Comparison of ENCODE assay signal across 14 cellular contexts in the genomic region with DNA sequence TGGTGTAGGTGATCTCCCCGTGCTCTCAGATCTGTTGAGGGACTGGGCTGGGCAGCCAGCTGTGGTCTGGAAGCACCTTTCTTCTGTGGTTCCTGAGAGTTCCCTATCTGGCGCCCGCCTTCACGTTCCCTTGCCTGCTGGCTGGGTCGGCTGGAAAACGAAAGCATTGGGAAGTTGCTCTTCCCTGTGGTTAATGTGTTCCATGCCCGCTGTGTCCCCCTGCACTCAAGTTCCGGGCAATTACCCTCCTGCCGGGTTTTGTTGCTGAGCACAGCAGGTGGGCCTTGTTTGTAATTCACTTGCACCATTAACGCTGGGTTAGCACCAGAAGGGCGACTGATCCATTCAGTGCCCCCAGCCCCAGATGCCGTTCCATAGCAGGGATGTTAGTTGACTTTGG.
DNase-seq lines count a peak whose midpoint lies in the region; ATAC-seq and TF ChIP-seq lines count a peak whose summit lies in the region.
"Had no signal": no experiment of that assay in that cellular context is flagged by ENCODE, and none has a peak within 500 bp of the region (broad histone marks: within the 10 kb centered on the region; RNA-seq: fewer than 3 reads in every experiment).

No MANE protein-coding gene starts in this region.

- no peak overlapping the region for H2AFZ ChIP-seq in neural progenitor cell (replicated peaks)

- H3K27me3 ChIP-seq in H7 (ENCODE audit: control insufficient read depth, insufficient read depth, low read length) (peaks cover 85% of the 10 kb centered on the region), duodenal mucosa (ENCODE audit: control insufficient read depth in 1 of 2, insufficient read depth in 2 of 2, low read length in 2 of 2) (peaks cover 0 to 6% of the 10 kb centered on the region in 2 donors), neural progenitor cell (peaks cover 99% of the 10 kb centered on the region)

- no peak overlapping the region for H3K4me3 Mint-ChIP-seq in neural progenitor cell
- H3K4me3 Mint-ChIP-seq: CD4-positive, alpha-beta memory T cell; neural crest cell had no signal

- no peak for TF ChIP-seq CTCF in neural progenitor cell (IDR thresholded peaks at IDR 0.05)

- H3K4me1 ChIP-seq in duodenal mucosa (ENCODE audit: control insufficient read depth in 1 of 2, insufficient read depth in 2 of 2, low read length in 2 of 2) (no peaks in the 10 kb centered on the region), neural progenitor cell (peaks cover 21% of the 10 kb centered on the region)

- H3K27me3 Mint-ChIP-seq in neural progenitor cell (ENCODE audit: insufficient read depth, low read depth), result peaks cover 25% of the 10 kb centered on the region

- ATAC-seq in HG02885 (IDR thresholded peaks at IDR 0.05; ENCODE audit: poor library complexity, unreplicated experiment), result no peak

- peak overlapping the region; percentile 70 for H3K4me2 ChIP-seq in neural progenitor cell
- H3K4me2 ChIP-seq: KMS-11 had no signal

- H3K27ac ChIP-seq in duodenal mucosa (ENCODE audit: low read depth, low read length), result no peak overlapping the region
- H3K27ac ChIP-seq in neural progenitor cell, result no peak overlapping the region
- H3K27ac ChIP-seq: KMS-11 had no signal

- no peak overlapping the region for H3K27ac Mint-ChIP-seq in neural progenitor cell
- H3K27ac Mint-ChIP-seq: CD4-positive, alpha-beta memory T cell had no signal

- peaks cover 8% of the 10 kb centered on the region for H3F3A ChIP-seq in neural progenitor cell (ENCODE audit: low read depth)

- no peaks in the 10 kb centered on the region for H3K9me3 Mint-ChIP-seq in neural progenitor cell
- H3K9me3 Mint-ChIP-seq: CD4-positive, alpha-beta memory T cell; neural crest cell had no signal

- peak; percentile 86 for DNase-seq in H7
- peak; percentile 75 for DNase-seq in NCI-H2107 treated with DMSO at 0.1 percent for 48 hours (lab: John Stamatoyannopoulos, UW; ENCODE audit: unreplicated experiment)
- DNase-seq in neural progenitor cell (ENCODE audit: low spot score), result peak; percentile 78
- DNase-seq in stimulated activated CD8-positive, alpha-beta memory T cell treated with anti-CD3 and anti-CD28 coated beads, Interleukin-4, amount 100 ng/mL, for 48 hours, result no peak
- no peak for DNase-seq in HUDEP-2 (lab: John Stamatoyannopoulos, UW; ENCODE audit: unreplicated experiment in 76 of 76)
- DNase-seq in nucleus accumbens (lab: John Stamatoyannopoulos, UW), result no peak
- DNase-seq: activated CD4-positive, alpha-beta T cell treated with anti-CD3 and anti-CD28 coated beads for 4 hours; CD4-positive, alpha-beta memory T cell; erythroblast; islet precursor cell had no signal

- peaks cover 14% of the 10 kb centered on the region for H4K20me1 ChIP-seq in neural progenitor cell (ENCODE audit: low read depth)

- H3K9ac ChIP-seq in duodenal mucosa (ENCODE audit: low read depth in 1 of 2, low read length in 2 of 2), result no peak overlapping the region
- no peak overlapping the region for H3K9ac ChIP-seq in neural progenitor cell
- H3K9ac ChIP-seq: KMS-11 had no signal

- H3K79me2 ChIP-seq in neural progenitor cell (ENCODE audit: low read depth), result no peaks in the 10 kb centered on the region

- peaks cover 34% of the 10 kb centered on the region for H3K4me1 Mint-ChIP-seq in neural progenitor cell

- H3K36me3 Mint-ChIP-seq in neural progenitor cell, result no peaks in the 10 kb centered on the region
- H3K36me3 Mint-ChIP-seq: CD4-positive, alpha-beta memory T cell had no signal

- H3K4me3 ChIP-seq in H7 (ENCODE audit: insufficient read depth, low read depth, low read length), result no peak overlapping the region
- peak overlapping the region; percentile 8 to 44 for H3K4me3 ChIP-seq in duodenal mucosa (ENCODE audit: low read depth in 1 of 2, low read length in 2 of 2)
- H3K4me3 ChIP-seq in neural progenitor cell, result peak overlapping the region; percentile 13

- H3K36me3 ChIP-seq in H7 (replicated peaks; ENCODE audit: control insufficient read depth, insufficient read depth, low read length) (no peaks in the 10 kb centered on the region), duodenal mucosa (ENCODE audit: control insufficient read depth in 1 of 2, insufficient read depth in 2 of 2, low read length in 2 of 2) (no peaks in the 10 kb centered on the region), neural progenitor cell (no peaks in the 10 kb centered on the region)

- H3K9me3 ChIP-seq in duodenal mucosa (ENCODE audit: control insufficient read depth in 1 of 2, low read length in 2 of 2) (no peaks in the 10 kb centered on the region), neural progenitor cell (ENCODE audit: low read depth) (no peaks in the 10 kb centered on the region)

Comparison
In these comparisons a context has a peak if more than half of its experiments do, and no peak if none do; other contexts are left out.
1. DNase-seq: peak in H7 (single experiment), NCI-H2107 treated with DMSO at 0.1 percent for 48 hours (single experiment) and neural progenitor cell (single experiment); none in stimulated activated CD8-positive, alpha-beta memory T cell treated with anti-CD3 and anti-CD28 coated beads, Interleukin-4, amount 100 ng/mL, for 48 hours (single experiment), HUDEP-2 (0 of 76) and nucleus accumbens (0 of 56).